In genomic region chr1:222455188-222455879, GRCh38 we compare ENCODE assay signal across 8 cellular contexts.
DNase-seq lines count a peak whose midpoint lies in the region; ATAC-seq, FAIRE-seq and TF ChIP-seq lines count a peak whose summit lies in the region.

No MANE protein-coding gene starts in this region.

- peak; percentile 99 for ATAC-seq in GM21390 (IDR thresholded peaks at IDR 0.05; ENCODE audit: unreplicated experiment)

- H3K9me1 ChIP-seq in endothelial cell of umbilical vein (replicated peaks; ENCODE audit: control insufficient read depth, extremely low read depth, insufficient read depth, low read length) = no peaks in the 10 kb centered on the region

- FAIRE-seq in endothelial cell of umbilical vein (lab: Jason Lieb, UNC) = peak; percentile 93

- H3K9ac ChIP-seq in endothelial cell of umbilical vein (replicated peaks; ENCODE audit: extremely low read depth, insufficient read depth, low read length) = no peak overlapping the region
- peak overlapping the region; percentile 23 for H3K9ac ChIP-seq in mucosa of stomach (ENCODE audit: low read length)

- POLR2A ChIA-PET in endothelial cell of umbilical vein (lab: Charles Lee) = no interaction called here

- H3K9me3 ChIP-seq in endothelial cell of umbilical vein (replicated peaks; ENCODE audit: control insufficient read depth, insufficient read depth, low read length) (no peaks in the 10 kb centered on the region), mucosa of stomach (ENCODE audit: control insufficient read depth, low read length) (no peaks in the 10 kb centered on the region)

- peak; percentile 90 to 94 for TF ChIP-seq CTCF in endothelial cell of umbilical vein (IDR thresholded peaks at IDR 0.05; ENCODE audit: extremely low read depth in 1 of 2, insufficient read depth in 1 of 2, low read depth in 1 of 2, low read length in 2 of 2)

- no peak overlapping the region for H3K27ac ChIP-seq in endothelial cell of umbilical vein (ENCODE audit: insufficient read depth, low read depth, low read length)

- H3K27me3 ChIP-seq in endothelial cell of umbilical vein (ENCODE audit: control insufficient read depth in 2 of 2, insufficient read depth in 2 of 2, low read length in 2 of 2) (peaks cover 2 to 3% of the 10 kb centered on the region in 2 experiments), mucosa of stomach (ENCODE audit: control insufficient read depth, insufficient read depth, low read length) (no peaks in the 10 kb centered on the region)

- no peaks in the 10 kb centered on the region for H4K20me1 ChIP-seq in endothelial cell of umbilical vein (replicated peaks; ENCODE audit: control insufficient read depth, extremely low read depth, insufficient read depth, low read length)

- dilution Hi-C loops in endothelial cell of umbilical vein (cut with MboI; ENCODE audit: extremely low pct_ligation_motif_present, low sequenced_read_pairs) = no loop called here

- H3K4me1 ChIP-seq in endothelial cell of umbilical vein (ENCODE audit: control insufficient read depth, extremely low read depth, insufficient read depth, low read length) = no peaks in the 10 kb centered on the region
- peaks cover 8% of the 10 kb centered on the region for H3K4me1 ChIP-seq in mucosa of stomach (ENCODE audit: control insufficient read depth, insufficient read depth, low read length)

- BruUV-seq in endothelial cell of umbilical vein (replicated peaks; lab: Mats Ljungman, UMichigan) = no TSS peak

- intact Hi-C loops in endothelial cell of umbilical vein (cut with micrococcal nuclease) = loop anchor here (1.0 to 10.0 kb wide), 8 partner anchors 359 to 1645 kb away; partner anchors contain the start of gene DUSP10

- H3K36me3 ChIP-seq in endothelial cell of umbilical vein (ENCODE audit: control insufficient read depth in 2 of 2, extremely low read depth in 1 of 2, insufficient read depth in 2 of 2, low read length in 2 of 2) (no peaks in the 10 kb centered on the region), mucosa of stomach (ENCODE audit: control insufficient read depth, insufficient read depth, low read length) (no peaks in the 10 kb centered on the region)

- H2AFZ ChIP-seq in endothelial cell of umbilical vein (ENCODE audit: low read depth, low read length) = no peak overlapping the region

- H3K4me3 ChIP-seq in endothelial cell of umbilical vein (replicated peaks in 1 of 3; ENCODE audit: insufficient read depth in 1 of 3, low read depth in 1 of 3, low read length in 3 of 3) = no peak overlapping the region
- H3K4me3 ChIP-seq in mucosa of stomach (ENCODE audit: low read length) = no peak overlapping the region

- CTCF ChIA-PET in endothelial cell of umbilical vein (lab: Charles Lee) = interaction anchor here (0.7 to 3.7 kb wide), 33 partner anchors 8 to 1680 kb away, joined by 3 to 82 read pairs (median 4); no protein-coding TSS in a partner anchor

- H3K4me2 ChIP-seq in endothelial cell of umbilical vein (ENCODE audit: insufficient read depth, low read length) = no peak overlapping the region

- H3K79me2 ChIP-seq in endothelial cell of umbilical vein (ENCODE audit: control insufficient read depth, insufficient read depth, low read length) = no peaks in the 10 kb centered on the region

- DNase-seq in DMS 273 (lab: John Stamatoyannopoulos, UW; ENCODE audit: unreplicated experiment) = peak; percentile 94
- DNase-seq in HS-27A (ENCODE audit: low read depth) = peak; percentile 83
- peak; percentile 91 for DNase-seq in NOMO-1 treated with DMSO at 0.1 percent for 48 hours (lab: John Stamatoyannopoulos, UW; ENCODE audit: unreplicated experiment)
- peak; percentile 38 to 56 (median 46) for DNase-seq in activated CD8-positive, alpha-beta memory T cell treated with anti-CD3 and anti-CD28 coated beads for 48 hours (ENCODE audit: low read depth in 2 of 3, low spot score in 2 of 3)
- DNase-seq in endothelial cell of umbilical vein (ENCODE audit: low read depth, low spot score) = peak; percentile 73
- peak; percentile 88 for DNase-seq in stimulated activated CD8-positive, alpha-beta memory T cell treated with anti-CD3 and anti-CD28 coated beads, Interleukin-4, amount 100 ng/mL, for 48 hours

- TF ChIP-seq POLR2A in endothelial cell of umbilical vein (IDR thresholded peaks at IDR 0.05; ENCODE audit: low read depth, low read length) = no peak

TF ChIP-seq in endothelial cell of umbilical vein, 7 proteins besides CTCF, POLR2A, EP300 and RAD21:
- no peak for TF ChIP-seq FOS (IDR thresholded peaks at IDR 0.05; ENCODE audit: borderline replicate concordance, insufficient read depth, low read length)
- no peak for TF ChIP-seq JUN (IDR thresholded peaks at IDR 0.05; ENCODE audit: borderline replicate concordance, insufficient read depth, insufficient read length, low read depth)
- no peak for TF ChIP-seq MYC (IDR thresholded peaks at IDR 0.05; ENCODE audit: low read depth, low read length)
